Comparison of ENCODE assay signal across 1 cellular context in genomic region chr17:56832446-56832845, GRCh38.
TF ChIP-seq lines count a peak whose summit lies in the region.

No MANE protein-coding gene starts in this region.

TF ChIP-seq in IMR-90, 13 proteins besides CTCF, POLR2A, EP300 and RAD21:
- TF ChIP-seq BHLHE40 (IDR thresholded peaks at IDR 0.05; ENCODE audit: low read depth, low read length) (no peak), SMC3 (IDR thresholded peaks at IDR 0.05; ENCODE audit: low read depth, low read length) (no peak), NFE2L2 (IDR thresholded peaks at IDR 0.05; ENCODE audit: low read depth, low read length) (no peak), CEBPB (IDR thresholded peaks at IDR 0.05; ENCODE audit: low read depth, low read length) (no peak), RCOR1 (IDR thresholded peaks at IDR 0.05; ENCODE audit: insufficient replicate concordance, low read length) (no peak), CHD1 (IDR thresholded peaks at IDR 0.05; ENCODE audit: low read depth, low read length) (no peak), RFX5 (IDR thresholded peaks at IDR 0.05; ENCODE audit: low read depth, low read length) (no peak), MAZ (IDR thresholded peaks at IDR 0.05; ENCODE audit: borderline replicate concordance, low read depth, low read length) (no peak), MAFK (IDR thresholded peaks at IDR 0.05; ENCODE audit: low read depth, low read length) (no peak), ELK1 (IDR thresholded peaks at IDR 0.05; ENCODE audit: borderline replicate concordance, low read depth, low read length) (no peak), FOS (IDR thresholded peaks at IDR 0.05; ENCODE audit: low read depth, low read length) (no peak), USF2 (IDR thresholded peaks at IDR 0.05; ENCODE audit: low read depth, low read length) (no peak), MXI1 (IDR thresholded peaks at IDR 0.05; ENCODE audit: borderline replicate concordance, low read depth, low read length) (no peak)
